In the genomic region with DNA sequence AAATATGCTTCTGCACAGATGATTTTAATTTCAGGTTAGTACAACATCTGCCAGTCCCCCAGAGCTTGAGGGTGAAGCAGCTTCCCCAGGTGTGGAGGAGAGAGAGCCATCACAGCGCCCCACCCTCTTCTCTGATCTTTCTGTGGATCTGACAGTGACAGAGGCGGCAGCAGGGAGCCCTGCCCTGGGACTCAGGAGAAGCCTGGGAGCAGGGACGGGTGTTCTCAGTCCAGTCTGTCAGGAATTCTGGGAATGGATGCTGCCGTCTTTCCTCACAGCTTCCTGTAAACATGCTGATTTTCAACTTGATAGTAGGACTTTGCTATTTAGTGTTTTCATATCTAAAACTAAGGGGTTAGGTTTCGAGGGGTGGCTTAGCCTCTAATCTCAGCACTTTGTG, we compare ENCODE assay signal across 1 cellular context.
TF ChIP-seq lines count a peak whose summit lies in the region.

No MANE protein-coding gene starts in this region.

TF ChIP-seq in IMR-90, 13 proteins besides CTCF, POLR2A, EP300 and RAD21 (continued from another document):
- TF ChIP-seq, protein P1, sequence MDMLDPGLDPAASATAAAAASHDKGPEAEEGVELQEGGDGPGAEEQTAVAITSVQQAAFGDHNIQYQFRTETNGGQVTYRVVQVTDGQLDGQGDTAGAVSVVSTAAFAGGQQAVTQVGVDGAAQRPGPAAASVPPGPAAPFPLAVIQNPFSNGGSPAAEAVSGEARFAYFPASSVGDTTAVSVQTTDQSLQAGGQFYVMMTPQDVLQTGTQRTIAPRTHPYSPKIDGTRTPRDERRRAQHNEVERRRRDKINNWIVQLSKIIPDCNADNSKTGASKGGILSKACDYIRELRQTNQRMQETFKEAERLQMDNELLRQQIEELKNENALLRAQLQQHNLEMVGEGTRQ (IDR thresholded peaks at IDR 0.05; ENCODE audit: low read depth, low read length) = no peak
- no peak for TF ChIP-seq FOS (IDR thresholded peaks at IDR 0.05; ENCODE audit: low read depth, low read length)
- TF ChIP-seq SMC3 (IDR thresholded peaks at IDR 0.05; ENCODE audit: low read depth, low read length) = no peak
- TF ChIP-seq, protein P2, sequence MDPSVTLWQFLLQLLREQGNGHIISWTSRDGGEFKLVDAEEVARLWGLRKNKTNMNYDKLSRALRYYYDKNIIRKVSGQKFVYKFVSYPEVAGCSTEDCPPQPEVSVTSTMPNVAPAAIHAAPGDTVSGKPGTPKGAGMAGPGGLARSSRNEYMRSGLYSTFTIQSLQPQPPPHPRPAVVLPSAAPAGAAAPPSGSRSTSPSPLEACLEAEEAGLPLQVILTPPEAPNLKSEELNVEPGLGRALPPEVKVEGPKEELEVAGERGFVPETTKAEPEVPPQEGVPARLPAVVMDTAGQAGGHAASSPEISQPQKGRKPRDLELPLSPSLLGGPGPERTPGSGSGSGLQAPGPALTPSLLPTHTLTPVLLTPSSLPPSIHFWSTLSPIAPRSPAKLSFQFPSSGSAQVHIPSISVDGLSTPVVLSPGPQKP (IDR thresholded peaks at IDR 0.05; ENCODE audit: borderline replicate concordance, low read depth, low read length) = no peak
- no peak for TF ChIP-seq RFX5 (IDR thresholded peaks at IDR 0.05; ENCODE audit: low read depth, low read length)
- no peak for TF ChIP-seq MXI1 (IDR thresholded peaks at IDR 0.05; ENCODE audit: borderline replicate concordance, low read depth, low read length)
- no peak for TF ChIP-seq BHLHE40 (IDR thresholded peaks at IDR 0.05; ENCODE audit: low read depth, low read length)
- no peak for TF ChIP-seq CHD1 (IDR thresholded peaks at IDR 0.05; ENCODE audit: low read depth, low read length)
